In genomic region chr4:105473340-105474109, GRCh38 we compare ENCODE assay signal across 8 cellular contexts. TPM values are rescaled to one million over a fixed set of nuclear protein-coding genes. Genes with fewer than 3 reads are reported as not detected.
DNase-seq lines count a peak whose midpoint lies in the region; ATAC-seq and TF ChIP-seq lines count a peak whose summit lies in the region.

TSS of gene PPA2 (minus strand) at chr4:105474062. CDS start at chr4:105474050, 12 bp downstream.

- peak; percentile 92 for DNase-seq in COR-L47 (lab: John Stamatoyannopoulos, UW)
- peak; percentile 79 for DNase-seq in HPDE6-E6E7 (ENCODE audit: extremely low spot score)
- DNase-seq in activated CD8-positive, alpha-beta memory T cell treated with anti-CD3 and anti-CD28 coated beads, Interleukin-2, amount 50 U/mL, for 4 hours, result peak; percentile 82
- peak; percentile 46 to 79 for DNase-seq in mesothelial cell of epicardium (ENCODE audit: low spot score in 2 of 2, unreplicated experiment in 2 of 2)
- DNase-seq in stimulated activated CD8-positive, alpha-beta memory T cell treated with anti-CD3 and anti-CD28 coated beads, Interleukin-15, amount 100 ng/mL, for 4 hours (ENCODE audit: low read depth in 2 of 2), result peak; percentile 44 to 64

- peaks cover 41% of the 10 kb centered on the region for H3K79me2 ChIP-seq in OCI-LY1 (ENCODE audit: insufficient read depth, low read length)

- peak within 1 kb of the TSS; percentile 76 for H3K4me2 ChIP-seq in OCI-LY1 (ENCODE audit: low read length)

- H3K9me3 Mint-ChIP-seq in mesothelial cell of epicardium, result no peaks in the 10 kb centered on the region

- no peaks in the 10 kb centered on the region for H3K27me3 ChIP-seq in OCI-LY1 (ENCODE audit: insufficient read depth, low read length)

- H3K9me2 ChIP-seq in OCI-LY1 (ENCODE audit: low read depth, low read length), result no peaks in the 10 kb centered on the region

- peak; percentile 82 for ATAC-seq in GM19467 (IDR thresholded peaks at IDR 0.05; ENCODE audit: unreplicated experiment)

- H3K4me3 ChIP-seq in OCI-LY1 (ENCODE audit: low read depth, low read length, poor library complexity, severe bottlenecking), result peak within 1 kb of the TSS; percentile 92

- no peaks in the 10 kb centered on the region for H3F3A ChIP-seq in OCI-LY1 (ENCODE audit: insufficient read depth, low read length)

- peaks cover 28% of the 10 kb centered on the region for H3K4me1 ChIP-seq in OCI-LY1 (ENCODE audit: insufficient read depth, low read length, severe bottlenecking)

- peak within 1 kb of the TSS; percentile 99 for H3K27ac Mint-ChIP-seq in mesothelial cell of epicardium

- H2AFZ ChIP-seq in OCI-LY1 (ENCODE audit: low read length), result 0 out of 2 replicates have a peak within 1 kb of the TSS, but pooled peaks have one; percentile 38

- peak within 1 kb of the TSS; percentile 80 for H3K9ac ChIP-seq in OCI-LY1 (ENCODE audit: low read length)

- H4K20me1 ChIP-seq in OCI-LY1 (ENCODE audit: insufficient read depth, low read length), result no peaks in the 10 kb centered on the region

- no peaks in the 10 kb centered on the region for H3K9me3 ChIP-seq in OCI-LY1 (ENCODE audit: low read length)

- H3K27ac ChIP-seq in OCI-LY1 (ENCODE audit: low read depth, low read length, poor library complexity, severe bottlenecking), result peak within 1 kb of the TSS; percentile 81

- H3K36me3 Mint-ChIP-seq in mesothelial cell of epicardium, result no peaks in the 10 kb centered on the region

- peaks cover 32% of the 10 kb centered on the region for H3K4me1 Mint-ChIP-seq in mesothelial cell of epicardium

- H3K27me3 Mint-ChIP-seq in mesothelial cell of epicardium (ENCODE audit: low read depth), result peaks cover 3% of the 10 kb centered on the region

- peak within 1 kb of the TSS; percentile 100 for H3K4me3 Mint-ChIP-seq in mesothelial cell of epicardium

- in situ Hi-C loops in endometrial microvascular endothelial cells (cut with HindIII; ENCODE audit: inconsistent ontology term, low pct_unique_long_range_greater_than_20kb, low sequenced_read_pairs), result no loop called here

- no peaks in the 10 kb centered on the region for H3K36me3 ChIP-seq in OCI-LY1 (ENCODE audit: insufficient read depth, low read length)

- no peak for TF ChIP-seq CTCF in OCI-LY1 (IDR thresholded peaks at IDR 0.05; ENCODE audit: low read length)
- no peak for TF ChIP-seq CTCF in mesothelial cell of epicardium (IDR thresholded peaks at IDR 0.05; ENCODE audit: unreplicated experiment)

RNA-seq across cellular contexts. Expression of gene PPA2, which starts in this region (rescaled TPM):
- total RNA-seq in endometrial microvascular endothelial cells (ENCODE audit: inconsistent ontology term) (53.7 TPM), mesothelial cell of epicardium (83.4 to 91.2 TPM (median 85.7 TPM) in 3 replicates)

Comparison
In these comparisons a context has a peak if more than half of its experiments do, and no peak if none do; other contexts are left out.
1. Peak in every context shown above with its lines: DNase-seq, ATAC-seq, H3K4me3 ChIP-seq and H3K27ac ChIP-seq.